20 cellular contexts compared by ENCODE assay signal in the genomic region with DNA sequence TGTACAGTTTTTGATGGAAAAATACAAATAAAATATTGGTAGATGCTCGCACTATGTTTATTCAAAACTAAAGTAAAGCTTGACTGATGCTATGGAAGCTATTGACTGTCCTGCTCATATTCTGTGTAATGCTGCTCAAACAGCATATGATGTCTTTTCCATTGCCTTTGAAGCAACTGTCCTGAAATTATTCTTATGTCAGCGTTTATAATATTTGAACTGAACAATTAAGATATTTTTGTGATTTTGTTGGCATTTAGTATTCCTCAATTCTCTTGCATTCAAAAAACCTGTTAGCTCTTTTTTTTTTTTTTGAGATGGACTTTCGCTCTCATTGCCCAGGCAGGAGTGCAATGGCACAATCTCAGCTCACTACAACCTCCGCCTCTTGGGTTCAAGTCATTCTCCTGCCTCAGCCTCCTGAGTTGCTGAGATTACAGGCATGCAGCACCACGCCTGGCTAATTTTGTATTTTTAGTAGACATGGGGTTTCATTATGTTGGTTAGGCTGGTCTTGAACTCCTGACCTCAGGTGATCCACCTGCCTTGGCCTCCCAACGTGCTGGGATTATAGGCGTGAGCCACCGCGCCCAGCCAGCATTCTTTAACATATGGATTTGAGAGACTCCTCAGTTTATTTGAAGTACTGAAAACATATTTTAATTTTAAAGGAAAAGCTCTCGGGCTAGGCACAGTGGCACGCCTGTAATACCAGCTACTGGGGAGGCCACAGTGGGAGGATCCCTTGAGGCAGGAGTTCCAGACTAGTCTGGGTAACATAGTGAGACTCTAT. TPM values are rescaled to one million over a fixed set of nuclear protein-coding genes. Genes with fewer than 3 reads are reported as not detected.
A peak's percentile ranks its signal among the peaks of the same experiment; 100 is the strongest.
DNase-seq lines count a peak whose midpoint lies in the region; ATAC-seq, FAIRE-seq and TF ChIP-seq lines count a peak whose summit lies in the region.
"Had no signal": no experiment of that assay in that cellular context is flagged by ENCODE, and none has a peak within 500 bp of the region (broad histone marks: within the 10 kb centered on the region; RNA-seq: fewer than 3 reads in every experiment).

No MANE protein-coding gene starts in this region.

- H2BK20ac ChIP-seq in IMR-90 (ENCODE audit: low read depth, low read length) = no peak overlapping the region

- H3K4ac ChIP-seq in IMR-90 (ENCODE audit: low read depth, low read length) = no peak overlapping the region

- H2AK9ac ChIP-seq in IMR-90 (replicated peaks; ENCODE audit: low read depth, low read length, poor library complexity) = no peak overlapping the region

- no peaks in the 10 kb centered on the region for H4K20me1 ChIP-seq in IMR-90 (ENCODE audit: insufficient read depth, low read length)
- H4K20me1 ChIP-seq: BLaER1 treated with 17β-estradiol and CSF1 and Interleukin-3, amounts not matched to agents 10 nM and 100 nM had no signal

- H3K4me3 ChIP-seq in A549 = no peak overlapping the region
- no peak overlapping the region for H3K4me3 ChIP-seq in IMR-90 (ENCODE audit: insufficient read depth, low read depth, low read length)
- H3K4me3 ChIP-seq: BLaER1 treated with 17β-estradiol and CSF1 and Interleukin-3, amounts not matched to agents 10 nM and 100 nM had no signal

- ATAC-seq in A549 (no peak), IMR-90 (ENCODE audit: low read depth) (no peak), left ventricle myocardium superior (no peak)
- ATAC-seq: CD8-positive, alpha-beta T cell had no signal

- TF ChIP-seq CTCF in A549 (IDR thresholded peaks at IDR 0.05) (no peak), IMR-90 (conservative IDR thresholded peaks at IDR 0.05; ENCODE audit: low read depth, low read length) (no peak), type B pancreatic cell (conservative IDR thresholded peaks at IDR 0.05) (no peak)

- TF ChIP-seq POLR2A in A549 (IDR thresholded peaks at IDR 0.05; ENCODE audit: low read length) (no peak), IMR-90 (IDR thresholded peaks at IDR 0.05; ENCODE audit: low read depth, low read length) (no peak)

- WGBS in A549 (ENCODE audit: missing lambda C conversion rate) = 71% methylated on average over 11 of the region's 11 CpGs
- no CpG with 5 or more reads among the region's 11 CpGs for WGBS in IMR-90 (ENCODE audit: extremely low coverage in 2 of 2, insufficient read length in 1 of 2), 2 experiments

- H3K27ac Mint-ChIP-seq in type B pancreatic cell = no peak overlapping the region
- H3K27ac Mint-ChIP-seq: B cell; CD4-positive, alpha-beta T cell; CD8-positive, alpha-beta T cell had no signal

- peaks cover 10% of the 10 kb centered on the region for H3K9me3 Mint-ChIP-seq in type B pancreatic cell
- H3K9me3 Mint-ChIP-seq: CD4-positive, alpha-beta T cell had no signal

- H3K4me1 ChIP-seq in A549 (0 out of 3 replicates have a peak, but pooled peaks cover 3% of the 10 kb centered on the region), IMR-90 (ENCODE audit: control insufficient read depth, insufficient read depth, low read length) (no peaks in the 10 kb centered on the region)
- H3K4me1 ChIP-seq: Caco-2 had no signal

- TF ChIP-seq EP300 in A549 (IDR thresholded peaks at IDR 0.05) = no peak

- no peaks in the 10 kb centered on the region for H3K36me3 Mint-ChIP-seq in type B pancreatic cell

- no peak overlapping the region for H3K56ac ChIP-seq in IMR-90 (ENCODE audit: extremely low read depth, insufficient read depth, low read length)

- no peak overlapping the region for H4K5ac ChIP-seq in IMR-90 (ENCODE audit: low read depth, low read length)

- no peak overlapping the region for H3K4me3 Mint-ChIP-seq in type B pancreatic cell
- H3K4me3 Mint-ChIP-seq: B cell; CD4-positive, alpha-beta T cell; CD8-positive, alpha-beta T cell had no signal

- H3K23ac ChIP-seq in IMR-90 (ENCODE audit: low read depth, low read length) = no peak overlapping the region

- H2AFZ ChIP-seq in IMR-90 (replicated peaks; ENCODE audit: low read length, poor library complexity) = no peak overlapping the region

- H3K9me3 ChIP-seq in A549 (no peaks in the 10 kb centered on the region), IMR-90 (ENCODE audit: control insufficient read depth, insufficient read depth, low read length) (peaks cover 4% of the 10 kb centered on the region; the same call in 1 of the 2 replicates)
- H3K9me3 ChIP-seq: Caco-2 had no signal

- no peak for DNase-seq in A549 (ENCODE audit: low read depth in 1 of 2, low spot score in 1 of 2)
- no peak for DNase-seq in IMR-90
- peak; percentile 27 for DNase-seq in type B pancreatic cell (ENCODE audit: extremely low spot score, unreplicated experiment)
- DNase-seq in left ventricle myocardium superior = no peak
- no peak for DNase-seq in NCI-H1436 treated with DMSO at 0.1 percent for 48 hours (lab: John Stamatoyannopoulos, UW)
- DNase-seq: 8988T; AML-193; Caco-2; Calu3; CD4-positive, alpha-beta T cell; CD8-positive, alpha-beta T cell; GF-D8 had no signal

- H3K9ac ChIP-seq in IMR-90 (ENCODE audit: low read depth, low read length) = no peak overlapping the region
- H3K9ac ChIP-seq: BLaER1 treated with 17β-estradiol and CSF1 and Interleukin-3, amounts not matched to agents 10 nM and 100 nM had no signal

- no peak overlapping the region for H4K91ac ChIP-seq in IMR-90 (ENCODE audit: insufficient read depth, low read depth, low read length)

- BruUV-seq in IMR-90 (replicated peaks; lab: Mats Ljungman, UMichigan) = no TSS peak

- H3K27me3 ChIP-seq in IMR-90 (ENCODE audit: control insufficient read depth, insufficient read depth, low read length) = peaks cover 2% of the 10 kb centered on the region; the same call in 1 of the 2 replicates
- H3K27me3 ChIP-seq: BLaER1 treated with 17β-estradiol and CSF1 and Interleukin-3, amounts not matched to agents 10 nM and 100 nM had no signal

- H2BK5ac ChIP-seq in IMR-90 (ENCODE audit: low read depth, low read length, poor library complexity, severe bottlenecking) = no peak overlapping the region

- FAIRE-seq in A549 (lab: Jason Lieb, UNC) = no peak
- FAIRE-seq: A204.1, D721Med, G401.6, GM12891, GM19239 had no signal

- no peak overlapping the region for H2BK120ac ChIP-seq in IMR-90 (ENCODE audit: low read depth, low read length)

- H3K4me2 ChIP-seq in A549 (no peak overlapping the region), IMR-90 (ENCODE audit: low read depth, low read length) (no peak overlapping the region)
- H3K4me2 ChIP-seq: BLaER1 treated with 17β-estradiol and CSF1 and Interleukin-3, amounts not matched to agents 10 nM and 100 nM had no signal

- in situ Hi-C loops in IMR-90 (cut with MboI; ENCODE audit: low sequenced_read_pairs) = no loop called here

- dilution Hi-C loops in IMR-90 (cut with HindIII; ENCODE audit: low sequenced_read_pairs, unreplicated experiment) = no loop called here

- H3K36me3 ChIP-seq in IMR-90 (ENCODE audit: control insufficient read depth, insufficient read depth, low read length) = no peaks in the 10 kb centered on the region
- H3K36me3 ChIP-seq: BLaER1 treated with 17β-estradiol and CSF1 and Interleukin-3, amounts not matched to agents 10 nM and 100 nM had no signal

- H3K27ac ChIP-seq in A549 = no peak overlapping the region
- no peak overlapping the region for H3K27ac ChIP-seq in IMR-90 (ENCODE audit: insufficient read depth, low read length)
- H3K27ac ChIP-seq: BLaER1 treated with 17β-estradiol and CSF1 and Interleukin-3, amounts not matched to agents 10 nM and 100 nM; C4-2B had no signal

- H2BK15ac ChIP-seq in IMR-90 (ENCODE audit: low read depth, low read length) = no peak overlapping the region

- no peak for TF ChIP-seq RAD21 in A549 (conservative IDR thresholded peaks at IDR 0.05 in 1 of 2, IDR thresholded peaks at IDR 0.05 in 1 of 2)
- no peak for TF ChIP-seq RAD21 in IMR-90 (IDR thresholded peaks at IDR 0.05; ENCODE audit: low read length)

- no peak overlapping the region for H3K14ac ChIP-seq in IMR-90 (replicated peaks; ENCODE audit: low read depth, low read length)

- H3K18ac ChIP-seq in IMR-90 (ENCODE audit: low read depth, low read length) = no peak overlapping the region

- POLR2A ChIA-PET in A549 (lab: Yijun Ruan, JAX) (no interaction called here), IMR-90 (lab: Charles Lee; ENCODE audit: unreplicated experiment) (no interaction called here)

- no peak overlapping the region for H2AK5ac ChIP-seq in IMR-90 (ENCODE audit: low read depth, low read length)

- intact Hi-C loops in IMR-90 (cut with micrococcal nuclease) (no loop called here), left ventricle myocardium superior (cut with micrococcal nuclease) (no loop called here)

- H4K8ac ChIP-seq in IMR-90 (ENCODE audit: low read depth in 2 of 2, low read length in 2 of 2) = no peak overlapping the region

- no peaks in the 10 kb centered on the region for H3K9me1 ChIP-seq in IMR-90 (ENCODE audit: insufficient read depth, low read length)

- CTCF ChIA-PET in A549 (lab: Yijun Ruan, JAX) (interaction anchor here (1.1 to 1.7 kb wide), 3 partner anchors 9 to 57 kb away, joined by 3 to 4 read pairs (median 3); no protein-coding TSS in a partner anchor), IMR-90 (lab: Yijun Ruan, JAX) (no interaction called here)

- H3K4me1 Mint-ChIP-seq in type B pancreatic cell (ENCODE audit: unreplicated experiment) = no peaks in the 10 kb centered on the region

- no peaks in the 10 kb centered on the region for H3K27me3 Mint-ChIP-seq in type B pancreatic cell

- H3K79me1 ChIP-seq in IMR-90 (ENCODE audit: low read depth in 1 of 2, low read length in 2 of 2) = peaks cover 0 to 6% of the 10 kb centered on the region in 2 experiments; a peak in 2 of 4 replicates

RNA-seq across cellular contexts. Expression of a gene that starts 5.3 kb away (rescaled TPM):
- polyA plus RNA-seq in A549 (2011; rRNA removed) = 7.5 and 8.2 TPM in 2 replicates
- polyA plus RNA-seq in A549 (2012; cell fraction: cytosol; rRNA removed) = 1.8 and 2.4 TPM in 2 replicates
- polyA plus RNA-seq in A549 (2012; cell fraction: nucleus; rRNA removed) = 5.4 and 8.1 TPM in 2 replicates
- polyA plus RNA-seq in A549 (2017; fragmentation: RNase III; extraction: RNeasy Plus Mini Kit Qiagen cat#74134 plus additional on column Dnase treatment) = 4.3 to 6.2 TPM (median 4.9 TPM) in 3 replicates
- polyA minus RNA-seq in A549 (2011; rRNA and poly(A)+ RNA removed) = 8.4 and 8.5 TPM in 2 replicates
- 7.8 and 7.9 TPM in 2 replicates for total RNA-seq in IMR-90 (2012; rRNA removed)
- polyA plus RNA-seq in IMR-90 (2012; rRNA removed) = 6.9 and 8.2 TPM in 2 replicates
- polyA plus RNA-seq in IMR-90 (2012; cell fraction: cytosol; rRNA removed) = 3.6 and 4.1 TPM in 2 replicates
- polyA plus RNA-seq in IMR-90 (2012; cell fraction: nucleus; rRNA removed; ENCODE audit: low replicate concordance) = 13.2 and 23.6 TPM in 2 replicates
- total RNA-seq in type B pancreatic cell (ENCODE audit: low replicate concordance) = 17.3 and 19.1 TPM in 2 replicates
- total RNA-seq in left ventricle myocardium superior = 20.1 TPM
- total RNA-seq: Caco-2 had no signal

RNA-seq across cellular contexts. Expression of a gene that starts 58.0 kb away (rescaled TPM):
- 58.7 and 67.1 TPM in 2 replicates for polyA plus RNA-seq in A549 (2011; rRNA removed)
- 13.9 and 18.3 TPM in 2 replicates for polyA plus RNA-seq in A549 (2012; cell fraction: cytosol; rRNA removed)
- polyA plus RNA-seq in A549 (2012; cell fraction: nucleus; rRNA removed) = 25.0 and 28.6 TPM in 2 replicates
- 20.4 to 22.6 TPM (median 21.3 TPM) in 3 replicates for polyA plus RNA-seq in A549 (2017; fragmentation: RNase III; extraction: RNeasy Plus Mini Kit Qiagen cat#74134 plus additional on column Dnase treatment)
- polyA minus RNA-seq in A549 (2011; rRNA and poly(A)+ RNA removed) = 108 and 130 TPM in 2 replicates
- total RNA-seq in IMR-90 (2012; rRNA removed) = 42.5 and 46.2 TPM in 2 replicates
- 27.8 and 32.3 TPM in 2 replicates for polyA plus RNA-seq in IMR-90 (2012; rRNA removed)
- 13.4 and 16.6 TPM in 2 replicates for polyA plus RNA-seq in IMR-90 (2012; cell fraction: cytosol; rRNA removed)
- polyA plus RNA-seq in IMR-90 (2012; cell fraction: nucleus; rRNA removed; ENCODE audit: low replicate concordance) = 9.3 and 25.4 TPM in 2 replicates
- 36.9 and 43.9 TPM in 2 replicates for total RNA-seq in type B pancreatic cell (ENCODE audit: low replicate concordance)
- 34.3 TPM for total RNA-seq in left ventricle myocardium superior
